In the genomic region with DNA sequence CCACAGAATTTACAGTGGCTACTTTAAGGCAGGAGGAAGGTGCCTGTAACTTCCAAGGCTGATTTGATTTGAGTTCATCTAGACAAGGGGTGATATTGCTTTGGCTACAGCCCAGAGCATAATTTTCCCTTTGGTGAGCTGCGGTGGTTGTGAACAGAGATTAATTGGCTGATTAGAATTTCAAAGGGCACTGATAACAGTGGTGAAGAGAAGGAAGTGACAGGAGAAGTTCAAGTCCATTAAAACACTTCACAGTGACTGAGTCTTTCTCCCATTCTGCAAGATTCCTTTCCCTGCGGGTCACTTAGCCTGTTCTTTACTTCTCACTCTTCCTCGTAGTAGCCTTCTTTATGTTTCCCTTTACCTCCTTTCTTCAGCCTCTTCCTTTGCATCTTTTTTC, we compare ENCODE assay signal across 2 cellular contexts.
TF ChIP-seq lines count a peak whose summit lies in the region.

No MANE protein-coding gene starts in this region.

TF ChIP-seq in IMR-90, 13 proteins besides CTCF, POLR2A, EP300 and RAD21:
- TF ChIP-seq MXI1 (IDR thresholded peaks at IDR 0.05; ENCODE audit: borderline replicate concordance, low read depth, low read length) (no peak), RFX5 (IDR thresholded peaks at IDR 0.05; ENCODE audit: low read depth, low read length) (no peak), MAZ (IDR thresholded peaks at IDR 0.05; ENCODE audit: borderline replicate concordance, low read depth, low read length) (no peak), MAFK (IDR thresholded peaks at IDR 0.05; ENCODE audit: low read depth, low read length) (no peak)
TF ChIP-seq in IMR-90: peak in this region for 0.

TF ChIP-seq in WTC11, 78 proteins besides CTCF, POLR2A, EP300 and RAD21:
- TF ChIP-seq, protein P1, sequence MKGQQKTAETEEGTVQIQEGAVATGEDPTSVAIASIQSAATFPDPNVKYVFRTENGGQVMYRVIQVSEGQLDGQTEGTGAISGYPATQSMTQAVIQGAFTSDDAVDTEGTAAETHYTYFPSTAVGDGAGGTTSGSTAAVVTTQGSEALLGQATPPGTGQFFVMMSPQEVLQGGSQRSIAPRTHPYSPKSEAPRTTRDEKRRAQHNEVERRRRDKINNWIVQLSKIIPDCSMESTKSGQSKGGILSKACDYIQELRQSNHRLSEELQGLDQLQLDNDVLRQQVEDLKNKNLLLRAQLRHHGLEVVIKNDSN (CRISPR knock-in tag; IDR thresholded peaks at IDR 0.05), result no peak
- TF ChIP-seq CBFB (CRISPR knock-in tag; IDR thresholded peaks at IDR 0.05; ENCODE audit: low read depth), result no peak
- TF ChIP-seq, protein P2, sequence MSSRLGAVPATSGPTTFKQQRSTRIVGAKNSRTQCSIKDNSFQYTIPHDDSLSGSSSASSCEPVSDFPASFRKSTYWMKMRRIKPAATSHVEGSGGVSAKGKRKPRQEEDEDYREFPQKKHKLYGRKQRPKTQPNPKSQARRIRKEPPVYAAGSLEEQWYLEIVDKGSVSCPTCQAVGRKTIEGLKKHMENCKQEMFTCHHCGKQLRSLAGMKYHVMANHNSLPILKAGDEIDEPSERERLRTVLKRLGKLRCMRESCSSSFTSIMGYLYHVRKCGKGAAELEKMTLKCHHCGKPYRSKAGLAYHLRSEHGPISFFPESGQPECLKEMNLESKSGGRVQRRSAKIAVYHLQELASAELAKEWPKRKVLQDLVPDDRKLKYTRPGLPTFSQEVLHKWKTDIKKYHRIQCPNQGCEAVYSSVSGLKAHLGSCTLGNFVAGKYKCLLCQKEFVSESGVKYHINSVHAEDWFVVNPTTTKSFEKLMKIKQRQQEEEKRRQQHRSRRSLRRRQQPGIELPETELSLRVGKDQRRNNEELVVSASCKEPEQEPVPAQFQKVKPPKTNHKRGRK (CRISPR knock-in tag; IDR thresholded peaks at IDR 0.05; ENCODE audit: borderline replicate concordance), result no peak
- no peak for TF ChIP-seq ELF4 (CRISPR knock-in tag; IDR thresholded peaks at IDR 0.05; ENCODE audit: low read depth)
TF ChIP-seq in WTC11: peak in this region for 0.
